2 cellular contexts compared by ENCODE assay signal in the genomic region with DNA sequence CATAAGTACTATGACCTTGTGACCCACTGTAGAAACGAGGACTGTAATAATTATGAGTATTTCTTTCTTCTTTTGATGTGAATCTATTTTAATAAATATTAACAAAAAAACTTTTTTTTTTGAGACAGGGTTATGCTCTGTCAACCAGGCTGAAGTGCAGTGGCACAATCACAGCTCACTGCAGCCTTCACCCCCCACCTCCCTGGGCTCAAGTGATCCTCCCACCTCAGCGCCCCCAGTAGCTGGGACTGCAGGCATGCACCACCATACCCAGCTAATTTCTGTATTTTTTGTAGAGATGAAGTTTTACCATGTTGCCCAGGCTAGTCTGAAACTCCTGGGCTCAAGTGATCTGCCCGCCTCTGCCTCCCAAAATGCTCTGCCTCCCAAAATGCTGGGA.
TF ChIP-seq lines count a peak whose summit lies in the region.

No MANE protein-coding gene starts in this region.

TF ChIP-seq in GM12891, 5 proteins besides CTCF, POLR2A, EP300 and RAD21:
- TF ChIP-seq TAF1 (IDR thresholded peaks at IDR 0.05; ENCODE audit: low read depth, low read length) = no peak
- no peak for TF ChIP-seq PAX5 (IDR thresholded peaks at IDR 0.05; ENCODE audit: insufficient read depth, low read length, severe bottlenecking)
- TF ChIP-seq POLR2AphosphoS5 (IDR thresholded peaks at IDR 0.05; ENCODE audit: low read depth, low read length) = no peak
- no peak for TF ChIP-seq POU2F2 (IDR thresholded peaks at IDR 0.05; ENCODE audit: low read depth, low read length)
- TF ChIP-seq SPI1 (IDR thresholded peaks at IDR 0.05; ENCODE audit: low read depth, low read length) = no peak

TF ChIP-seq in H1, 55 proteins besides CTCF, POLR2A, EP300 and RAD21:
- TF ChIP-seq RBBP5 (IDR thresholded peaks at IDR 0.05; ENCODE audit: borderline replicate concordance, low read depth, low read length) (no peak), JUND (IDR thresholded peaks at IDR 0.05; ENCODE audit: low read length) (no peak), POLR2AphosphoS5 (IDR thresholded peaks at IDR 0.05; ENCODE audit: low read depth, low read length) (no peak), JUN (IDR thresholded peaks at IDR 0.05; ENCODE audit: low read depth, low read length) (no peak), CHD1 (IDR thresholded peaks at IDR 0.05; ENCODE audit: low read depth, low read length) (no peak), HDAC2 (IDR thresholded peaks at IDR 0.05; ENCODE audit: borderline replicate concordance in 1 of 2, low read depth in 2 of 2, low read length in 2 of 2) (no peak), CBX5 (IDR thresholded peaks at IDR 0.05; ENCODE audit: low read depth, low read length) (no peak), KDM1A (IDR thresholded peaks at IDR 0.05; ENCODE audit: borderline replicate concordance, low read length) (no peak), BRCA1 (IDR thresholded peaks at IDR 0.05; ENCODE audit: low read depth, low read length) (no peak), SP1 (IDR thresholded peaks at IDR 0.05; ENCODE audit: low read depth, low read length) (no peak), SRF (IDR thresholded peaks at IDR 0.05; ENCODE audit: low read depth, low read length) (no peak), MAFK (IDR thresholded peaks at IDR 0.05; ENCODE audit: low read depth, low read length) (no peak), TEAD4 (IDR thresholded peaks at IDR 0.05; ENCODE audit: low read depth, low read length) (no peak), EGR1 (IDR thresholded peaks at IDR 0.05; ENCODE audit: borderline replicate concordance, low read depth, low read length) (no peak), CEBPB (IDR thresholded peaks at IDR 0.05; ENCODE audit: low read depth, low read length) (no peak)
- TF ChIP-seq, protein P1, sequence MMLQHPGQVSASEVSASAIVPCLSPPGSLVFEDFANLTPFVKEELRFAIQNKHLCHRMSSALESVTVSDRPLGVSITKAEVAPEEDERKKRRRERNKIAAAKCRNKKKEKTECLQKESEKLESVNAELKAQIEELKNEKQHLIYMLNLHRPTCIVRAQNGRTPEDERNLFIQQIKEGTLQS (IDR thresholded peaks at IDR 0.05; ENCODE audit: insufficient read depth, low read depth, low read length) = no peak
TF ChIP-seq in H1: peak in this region for 0.
